8 cellular contexts compared by ENCODE assay signal in the genomic region with DNA sequence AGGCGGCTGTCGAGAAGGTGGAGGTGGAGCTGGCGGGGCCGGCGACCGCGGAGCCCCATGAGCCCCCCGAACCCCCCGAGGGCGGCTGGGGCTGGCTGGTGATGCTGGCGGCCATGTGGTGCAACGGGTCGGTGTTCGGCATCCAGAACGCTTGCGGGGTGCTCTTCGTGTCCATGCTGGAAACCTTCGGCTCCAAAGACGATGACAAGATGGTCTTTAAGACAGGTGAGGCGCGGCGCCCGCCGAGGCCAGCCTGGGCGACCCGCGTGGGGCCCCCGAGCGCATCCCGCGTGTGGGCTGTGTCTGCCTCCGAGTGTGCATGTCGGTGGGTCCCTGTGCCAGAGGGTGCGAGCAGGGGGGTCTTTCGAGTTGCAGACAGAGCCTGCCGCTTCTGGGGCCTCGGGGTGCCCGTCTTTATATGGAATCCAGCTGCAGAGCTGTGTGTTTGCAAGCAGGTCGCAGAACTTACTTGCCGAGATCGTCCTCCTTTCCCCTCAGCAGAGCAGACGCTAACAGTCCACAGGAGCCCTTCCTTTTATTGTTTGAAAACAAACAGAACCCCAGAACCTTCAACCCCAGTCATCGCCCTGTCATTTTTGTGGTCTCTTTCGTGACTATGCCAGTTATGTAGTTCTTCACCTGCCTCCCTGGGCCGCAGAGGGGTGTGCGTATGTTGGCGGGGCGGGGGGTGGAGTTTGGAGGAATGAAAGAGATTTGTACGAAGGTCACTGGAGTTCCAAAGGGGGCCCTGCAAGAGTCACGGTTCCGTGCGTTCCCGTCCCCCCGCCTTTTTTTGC. TPM values are rescaled to one million over a fixed set of nuclear protein-coding genes. Genes with fewer than 3 reads are reported as not detected.
DNase-seq lines count a peak whose midpoint lies in the region; ATAC-seq and TF ChIP-seq lines count a peak whose summit lies in the region.

No MANE protein-coding gene starts in this region.

- intact Hi-C loops in psoas muscle (cut with DNase I): loop anchor here (5.0 to 10.0 kb wide), 2 partner anchors 39 to 127 kb away; no protein-coding TSS in a partner anchor

- H3K27ac ChIP-seq in foreskin keratinocyte (no peak overlapping the region), psoas muscle (peak overlapping the region; percentile 87)

- POLR2A ChIA-PET in HEK293T (lab: Yijun Ruan, JAX): no interaction called here

- CTCF ChIA-PET in HEK293T (lab: Yijun Ruan, JAX): interaction anchor here (1.8 kb wide), 1 partner anchor 30 kb away, joined by 5 read pairs; no protein-coding TSS in a partner anchor

- H3K9ac ChIP-seq in NT2/D1 (ENCODE audit: insufficient read length, low read depth): peak overlapping the region; percentile 64

- no peak for TF ChIP-seq CTCF in foreskin keratinocyte (conservative IDR thresholded peaks at IDR 0.05)
- no peak for TF ChIP-seq CTCF in psoas muscle (IDR thresholded peaks at IDR 0.05)

- DNase-seq in G401 (ENCODE audit: low spot score): peak; percentile 63
- DNase-seq in HEK293T (ENCODE audit: extremely low spot score): peak; percentile 53
- DNase-seq in NT2/D1 (ENCODE audit: low read depth, low spot score): no peak
- peak; percentile 71 for DNase-seq in activated T-cell treated with anti-CD3 and anti-CD28 coated beads, Interleukin-2, amount 50 U/mL, for 1 hour
- no peak for DNase-seq in foreskin keratinocyte
- no peak for DNase-seq in psoas muscle
- no peak for DNase-seq in AG20443 (ENCODE audit: low spot score)
- no peak for DNase-seq in pons (ENCODE audit: low spot score)

- H3K9me3 ChIP-seq in NT2/D1 (ENCODE audit: insufficient read depth, low read length): no peaks in the 10 kb centered on the region
- H3K9me3 ChIP-seq in psoas muscle: no peaks in the 10 kb centered on the region

- peak overlapping the region; percentile 74 for H3K4me3 ChIP-seq in NT2/D1 (ENCODE audit: insufficient read length, low read depth)
- H3K4me3 ChIP-seq in psoas muscle: peak overlapping the region; percentile 92

- in situ Hi-C loops in G401 (cut with HindIII; ENCODE audit: low sequenced_read_pairs): no loop called here

- H3K36me3 ChIP-seq in NT2/D1 (ENCODE audit: insufficient read depth, insufficient read length, low read length): no peaks in the 10 kb centered on the region
- H3K36me3 ChIP-seq in psoas muscle (ENCODE audit: insufficient read depth in 1 of 2, low read depth in 1 of 2): no peaks in the 10 kb centered on the region

- H3K27me3 ChIP-seq in NT2/D1 (ENCODE audit: insufficient read depth, insufficient read length) (peaks cover 31% of the 10 kb centered on the region), foreskin keratinocyte (peaks cover 72% of the 10 kb centered on the region), psoas muscle (ENCODE audit: insufficient read depth in 3 of 3, low read length in 2 of 3) (peaks cover 0 to 7% (median 3%) of the 10 kb centered on the region in 3 donors)

- ATAC-seq in foreskin keratinocyte: peak; percentile 52
- no peak for ATAC-seq in psoas muscle

- WGBS in psoas muscle, 3 donors: 0 to 1% (median 0%) methylated on average over 44 to 54 of the region's 54 CpGs

- H3K4me1 ChIP-seq in NT2/D1 (ENCODE audit: insufficient read depth, insufficient read length): no peaks in the 10 kb centered on the region
- no peaks in the 10 kb centered on the region for H3K4me1 ChIP-seq in foreskin keratinocyte
- peaks cover 17% of the 10 kb centered on the region for H3K4me1 ChIP-seq in psoas muscle

TF ChIP-seq in HEK293T, 16 proteins besides CTCF, POLR2A, EP300 and RAD21:
- TF ChIP-seq L3MBTL2 (conservative IDR thresholded peaks at IDR 0.05) (peak; percentile 37; the same call in 1 of the 2 replicates), HDGF (IDR thresholded peaks at IDR 0.05; ENCODE audit: borderline replicate concordance) (no peak), FOXA1 (IDR thresholded peaks at IDR 0.05) (no peak)
TF ChIP-seq in HEK293T: peak in this region for 1.

RNA-seq across cellular contexts. Expression of gene SLC16A10, which starts 0.8 kb away (rescaled TPM):
- total RNA-seq in G401 (2014; rRNA removed; shearing (Covaris generic)): 3.7 and 4.2 TPM in 2 replicates
- total RNA-seq in foreskin keratinocyte (0.07 and 0.14 TPM in 2 replicates), psoas muscle (100 to 1,000 TPM in 1 of 4 donors, 10 to 100 TPM in 3; 33.9 to 106 (median 56.1) TPM)
- polyA plus RNA-seq in foreskin keratinocyte (0.09 TPM in 1 of 2 replicates, not detected in the other), psoas muscle (10 to 100 TPM; 13.9 to 50.3 (median 39.3) TPM)

Comparison
In these comparisons a context has a peak if more than half of its experiments do, and no peak if none do; other contexts are left out.
1. DNase-seq: peak in G401 (single experiment), HEK293T (single experiment) and activated T-cell treated with anti-CD3 and anti-CD28 coated beads, Interleukin-2, amount 50 U/mL, for 1 hour (single experiment); none in NT2/D1 (single experiment), foreskin keratinocyte (0 of 2), psoas muscle (0 of 2), AG20443 (single experiment) and pons (single experiment).